1 cellular context compared by ENCODE assay signal in genomic region chr2:75589344-75590105, GRCh38.
A peak's percentile ranks its signal among the peaks of the same experiment; 100 is the strongest.
TF ChIP-seq lines count a peak whose summit lies in the region.

No MANE protein-coding gene starts in this region.

TF ChIP-seq in HepG2, 621 proteins besides CTCF, POLR2A, EP300 and RAD21:
- TF ChIP-seq CEBPB (IDR thresholded peaks at IDR 0.05; ENCODE audit: borderline replicate concordance, low read depth, low read length) (peak; percentile 76), CEBPG (CRISPR knock-in tag; IDR thresholded peaks at IDR 0.05) (peak; percentile 42; the same call in 1 of the 2 replicates), SP5 (CRISPR knock-in tag; IDR thresholded peaks at IDR 0.05; ENCODE audit: borderline replicate concordance, low read depth) (no peak)
TF ChIP-seq in HepG2: peak in this region for 2.
